9 cellular contexts compared by ENCODE assay signal in genomic region chr5:172773481-172774469, GRCh38.
A peak's percentile ranks its signal among the peaks of the same experiment; 100 is the strongest.
DNase-seq lines count a peak whose midpoint lies in the region; ATAC-seq lines count a peak whose summit lies in the region.
"Had no signal": no experiment of that assay in that cellular context is flagged by ENCODE, and none has a peak within 500 bp of the region (broad histone marks: within the 10 kb centered on the region; RNA-seq: fewer than 3 reads in every experiment).

No MANE protein-coding gene starts in this region.

- H3K36me3 ChIP-seq in adipocyte (ENCODE audit: control insufficient read depth, insufficient read depth, low read length, severe bottlenecking) (peaks cover 13% of the 10 kb centered on the region), subcutaneous abdominal adipose tissue (ENCODE audit: control insufficient read depth in 5 of 5, insufficient read depth in 5 of 5, low read length in 5 of 5) (peaks cover 6 to 19% (median 15%) of the 10 kb centered on the region in 5 donors)

- H3K27ac ChIP-seq in layer of hippocampus (ENCODE audit: low read depth, low read length) (peak overlapping the region; percentile 99), subcutaneous abdominal adipose tissue (ENCODE audit: low read depth, low read length) (peak overlapping the region; percentile 100)

- DNase-seq in T-helper 1 cell: no peak
- peak; percentile 36 for DNase-seq in adipocyte (ENCODE audit: low read depth)
- DNase-seq in NCI-H146 (lab: John Stamatoyannopoulos, UW): no peak
- no peak for DNase-seq in HuH-7 (ENCODE audit: low spot score)
- DNase-seq: stimulated activated CD4-positive, alpha-beta T cell treated with anti-CD3 and anti-CD28 coated beads, Interleukin-4, amount 100 ng/mL, for 4 hours had no signal

- no peaks in the 10 kb centered on the region for H3K27me3 Mint-ChIP-seq in T-helper 1 cell treated with Interleukin-12 subunit alpha and Interleukin-12 subunit beta and Interleukin-4 antibody, amounts not matched to agents 30 μg/mL and 1 μg/mL, for 36 hours (ENCODE audit: low read depth)

- peaks cover 55% of the 10 kb centered on the region for H3K4me1 Mint-ChIP-seq in T-helper 1 cell treated with Interleukin-12 subunit alpha and Interleukin-12 subunit beta and Interleukin-4 antibody, amounts not matched to agents 30 μg/mL and 1 μg/mL, for 36 hours (ENCODE audit: low read depth)

- H3K9ac ChIP-seq in adipocyte (ENCODE audit: low read length) (peak overlapping the region; percentile 97), subcutaneous abdominal adipose tissue (ENCODE audit: low read length in 5 of 5) (peak overlapping the region; percentile 7 to 98 (median 76))

- ATAC-seq in GM21786 (IDR thresholded peaks at IDR 0.05; ENCODE audit: unreplicated experiment): no peak

- no peaks in the 10 kb centered on the region for H3K27me3 ChIP-seq in adipocyte (replicated peaks; ENCODE audit: control insufficient read depth, insufficient read depth, low read length)
- H3K27me3 ChIP-seq in layer of hippocampus (ENCODE audit: control insufficient read depth, insufficient read depth, low read length): no peaks in the 10 kb centered on the region
- no peaks in the 10 kb centered on the region for H3K27me3 ChIP-seq in subcutaneous abdominal adipose tissue (ENCODE audit: control insufficient read depth in 5 of 5, insufficient read depth in 4 of 5, low read length in 5 of 5)

- H3K27ac Mint-ChIP-seq in T-helper 1 cell treated with Interleukin-12 subunit alpha and Interleukin-12 subunit beta and Interleukin-4 antibody, amounts not matched to agents 30 μg/mL and 1 μg/mL, for 36 hours: peak overlapping the region; percentile 63

- peaks cover 11% of the 10 kb centered on the region for H3K36me3 Mint-ChIP-seq in T-helper 1 cell treated with Interleukin-12 subunit alpha and Interleukin-12 subunit beta and Interleukin-4 antibody, amounts not matched to agents 30 μg/mL and 1 μg/mL, for 36 hours (ENCODE audit: low read depth)

- H3K4me1 ChIP-seq in adipocyte (ENCODE audit: control insufficient read depth, insufficient read depth, low read length) (peaks cover 71% of the 10 kb centered on the region), subcutaneous abdominal adipose tissue (ENCODE audit: control insufficient read depth in 5 of 5, insufficient read depth in 5 of 5, low read length in 5 of 5) (peaks cover 10 to 73% (median 51%) of the 10 kb centered on the region in 5 donors)

- peak overlapping the region; percentile 54 for H3K4me3 Mint-ChIP-seq in T-helper 1 cell treated with Interleukin-12 subunit alpha and Interleukin-12 subunit beta and Interleukin-4 antibody, amounts not matched to agents 30 μg/mL and 1 μg/mL, for 36 hours

- H3K9me3 ChIP-seq in adipocyte (ENCODE audit: control insufficient read depth, low read length) (no peaks in the 10 kb centered on the region), subcutaneous abdominal adipose tissue (ENCODE audit: control insufficient read depth in 5 of 5, low read length in 5 of 5) (no peaks in the 10 kb centered on the region)

- H3K4me3 ChIP-seq in adipocyte (ENCODE audit: low read length) (peak overlapping the region; percentile 49), subcutaneous abdominal adipose tissue (ENCODE audit: low read depth in 1 of 5, low read length in 5 of 5) (peak overlapping the region in 1 of 5 donors; percentile 22)

- no peaks in the 10 kb centered on the region for H3K9me3 Mint-ChIP-seq in T-helper 1 cell treated with Interleukin-12 subunit alpha and Interleukin-12 subunit beta and Interleukin-4 antibody, amounts not matched to agents 30 μg/mL and 1 μg/mL, for 36 hours
